In the genomic region with DNA sequence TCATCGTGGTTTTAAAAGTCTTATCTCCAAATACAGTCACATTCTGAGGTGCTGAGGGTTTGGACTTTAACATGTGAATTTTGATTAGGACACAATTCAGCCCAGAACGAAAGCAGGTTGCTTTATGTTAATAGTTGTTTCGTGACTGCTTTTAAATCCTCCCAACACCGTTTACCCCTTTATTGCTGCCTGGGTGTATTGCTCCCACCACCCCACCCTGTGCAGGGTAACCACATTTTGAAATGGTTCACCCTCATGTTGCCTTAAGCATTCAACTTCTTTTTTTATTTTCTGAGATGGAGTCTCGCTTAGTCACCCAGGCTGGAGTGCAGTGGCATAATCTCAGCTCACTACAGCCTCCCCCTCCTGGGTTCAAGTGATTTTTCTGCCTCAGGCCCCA, we compare ENCODE assay signal across 1 cellular context.
TF ChIP-seq lines count a peak whose summit lies in the region.

No MANE protein-coding gene starts in this region.

TF ChIP-seq in GM23338, 12 proteins besides CTCF, POLR2A, EP300 and RAD21:
- TF ChIP-seq, protein P1, sequence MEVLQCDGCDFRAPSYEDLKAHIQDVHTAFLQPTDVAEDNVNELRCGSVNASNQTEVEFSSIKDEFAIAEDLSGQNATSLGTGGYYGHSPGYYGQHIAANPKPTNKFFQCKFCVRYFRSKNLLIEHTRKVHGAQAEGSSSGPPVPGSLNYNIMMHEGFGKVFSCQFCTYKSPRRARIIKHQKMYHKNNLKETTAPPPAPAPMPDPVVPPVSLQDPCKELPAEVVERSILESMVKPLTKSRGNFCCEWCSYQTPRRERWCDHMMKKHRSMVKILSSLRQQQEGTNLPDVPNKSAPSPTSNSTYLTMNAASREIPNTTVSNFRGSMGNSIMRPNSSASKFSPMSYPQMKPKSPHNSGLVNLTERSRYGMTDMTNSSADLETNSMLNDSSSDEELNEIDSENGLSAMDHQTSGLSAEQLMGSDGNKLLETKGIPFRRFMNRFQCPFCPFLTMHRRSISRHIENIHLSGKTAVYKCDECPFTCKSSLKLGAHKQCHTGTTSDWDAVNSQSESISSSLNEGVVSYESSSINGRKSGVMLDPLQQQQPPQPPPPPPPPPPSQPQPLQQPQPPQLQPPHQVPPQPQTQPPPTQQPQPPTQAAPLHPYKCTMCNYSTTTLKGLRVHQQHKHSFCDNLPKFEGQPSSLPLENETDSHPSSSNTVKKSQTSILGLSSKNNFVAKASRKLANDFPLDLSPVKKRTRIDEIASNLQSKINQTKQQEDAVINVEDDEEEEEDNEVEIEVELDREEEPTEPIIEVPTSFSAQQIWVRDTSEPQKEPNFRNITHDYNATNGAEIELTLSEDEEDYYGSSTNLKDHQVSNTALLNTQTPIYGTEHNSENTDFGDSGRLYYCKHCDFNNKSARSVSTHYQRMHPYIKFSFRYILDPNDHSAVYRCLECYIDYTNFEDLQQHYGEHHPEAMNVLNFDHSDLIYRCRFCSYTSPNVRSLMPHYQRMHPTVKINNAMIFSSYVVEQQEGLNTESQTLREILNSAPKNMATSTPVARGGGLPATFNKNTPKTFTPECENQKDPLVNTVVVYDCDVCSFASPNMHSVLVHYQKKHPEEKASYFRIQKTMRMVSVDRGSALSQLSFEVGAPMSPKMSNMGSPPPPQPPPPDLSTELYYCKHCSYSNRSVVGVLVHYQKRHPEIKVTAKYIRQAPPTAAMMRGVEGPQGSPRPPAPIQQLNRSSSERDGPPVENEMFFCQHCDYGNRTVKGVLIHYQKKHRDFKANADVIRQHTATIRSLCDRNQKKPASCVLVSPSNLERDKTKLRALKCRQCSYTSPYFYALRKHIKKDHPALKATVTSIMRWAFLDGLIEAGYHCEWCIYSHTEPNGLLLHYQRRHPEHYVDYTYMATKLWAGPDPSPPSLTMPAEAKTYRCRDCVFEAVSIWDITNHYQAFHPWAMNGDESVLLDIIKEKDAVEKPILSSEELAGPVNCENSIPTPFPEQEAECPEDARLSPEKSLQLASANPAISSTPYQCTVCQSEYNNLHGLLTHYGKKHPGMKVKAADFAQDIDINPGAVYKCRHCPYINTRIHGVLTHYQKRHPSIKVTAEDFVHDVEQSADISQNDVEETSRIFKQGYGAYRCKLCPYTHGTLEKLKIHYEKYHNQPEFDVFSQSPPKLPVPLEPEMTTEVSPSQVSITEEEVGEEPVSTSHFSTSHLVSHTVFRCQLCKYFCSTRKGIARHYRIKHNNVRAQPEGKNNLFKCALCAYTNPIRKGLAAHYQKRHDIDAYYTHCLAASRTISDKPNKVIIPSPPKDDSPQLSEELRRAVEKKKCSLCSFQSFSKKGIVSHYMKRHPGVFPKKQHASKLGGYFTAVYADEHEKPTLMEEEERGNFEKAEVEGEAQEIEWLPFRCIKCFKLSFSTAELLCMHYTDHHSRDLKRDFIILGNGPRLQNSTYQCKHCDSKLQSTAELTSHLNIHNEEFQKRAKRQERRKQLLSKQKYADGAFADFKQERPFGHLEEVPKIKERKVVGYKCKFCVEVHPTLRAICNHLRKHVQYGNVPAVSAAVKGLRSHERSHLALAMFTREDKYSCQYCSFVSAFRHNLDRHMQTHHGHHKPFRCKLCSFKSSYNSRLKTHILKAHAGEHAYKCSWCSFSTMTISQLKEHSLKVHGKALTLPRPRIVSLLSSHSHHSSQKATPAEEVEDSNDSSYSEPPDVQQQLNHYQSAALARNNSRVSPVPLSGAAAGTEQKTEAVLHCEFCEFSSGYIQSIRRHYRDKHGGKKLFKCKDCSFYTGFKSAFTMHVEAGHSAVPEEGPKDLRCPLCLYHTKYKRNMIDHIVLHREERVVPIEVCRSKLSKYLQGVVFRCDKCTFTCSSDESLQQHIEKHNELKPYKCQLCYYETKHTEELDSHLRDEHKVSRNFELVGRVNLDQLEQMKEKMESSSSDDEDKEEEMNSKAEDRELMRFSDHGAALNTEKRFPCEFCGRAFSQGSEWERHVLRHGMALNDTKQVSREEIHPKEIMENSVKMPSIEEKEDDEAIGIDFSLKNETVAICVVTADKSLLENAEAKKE (CRISPR knock-in tag; IDR thresholded peaks at IDR 0.05) = no peak
- no peak for TF ChIP-seq EZH2 (IDR thresholded peaks at IDR 0.05; ENCODE audit: low read depth, unreplicated experiment)
- TF ChIP-seq CREB1 (CRISPR knock-in tag; IDR thresholded peaks at IDR 0.05; ENCODE audit: low read depth) = no peak
- TF ChIP-seq NANOG (IDR thresholded peaks at IDR 0.05; ENCODE audit: borderline replicate concordance) = no peak
- no peak for TF ChIP-seq POLR2AphosphoS5 (IDR thresholded peaks at IDR 0.05; ENCODE audit: low read depth)
- no peak for TF ChIP-seq ZNF331 (CRISPR knock-in tag; IDR thresholded peaks at IDR 0.05; ENCODE audit: low read depth)
- no peak for TF ChIP-seq REST (IDR thresholded peaks at IDR 0.05; ENCODE audit: unreplicated experiment)
- TF ChIP-seq EZH2phosphoT487 (IDR thresholded peaks at IDR 0.05; ENCODE audit: unreplicated experiment) = no peak
- no peak for TF ChIP-seq ZNF114 (CRISPR knock-in tag; IDR thresholded peaks at IDR 0.05)
- TF ChIP-seq STAT1 (IDR thresholded peaks at IDR 0.05; ENCODE audit: unreplicated experiment) = no peak
- TF ChIP-seq, protein P2, sequence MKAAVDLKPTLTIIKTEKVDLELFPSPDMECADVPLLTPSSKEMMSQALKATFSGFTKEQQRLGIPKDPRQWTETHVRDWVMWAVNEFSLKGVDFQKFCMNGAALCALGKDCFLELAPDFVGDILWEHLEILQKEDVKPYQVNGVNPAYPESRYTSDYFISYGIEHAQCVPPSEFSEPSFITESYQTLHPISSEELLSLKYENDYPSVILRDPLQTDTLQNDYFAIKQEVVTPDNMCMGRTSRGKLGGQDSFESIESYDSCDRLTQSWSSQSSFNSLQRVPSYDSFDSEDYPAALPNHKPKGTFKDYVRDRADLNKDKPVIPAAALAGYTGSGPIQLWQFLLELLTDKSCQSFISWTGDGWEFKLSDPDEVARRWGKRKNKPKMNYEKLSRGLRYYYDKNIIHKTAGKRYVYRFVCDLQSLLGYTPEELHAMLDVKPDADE (IDR thresholded peaks at IDR 0.05) = no peak
- TF ChIP-seq JUNB (IDR thresholded peaks at IDR 0.05; ENCODE audit: unreplicated experiment) = no peak
